14 cellular contexts compared by ENCODE assay signal in the genomic region with DNA sequence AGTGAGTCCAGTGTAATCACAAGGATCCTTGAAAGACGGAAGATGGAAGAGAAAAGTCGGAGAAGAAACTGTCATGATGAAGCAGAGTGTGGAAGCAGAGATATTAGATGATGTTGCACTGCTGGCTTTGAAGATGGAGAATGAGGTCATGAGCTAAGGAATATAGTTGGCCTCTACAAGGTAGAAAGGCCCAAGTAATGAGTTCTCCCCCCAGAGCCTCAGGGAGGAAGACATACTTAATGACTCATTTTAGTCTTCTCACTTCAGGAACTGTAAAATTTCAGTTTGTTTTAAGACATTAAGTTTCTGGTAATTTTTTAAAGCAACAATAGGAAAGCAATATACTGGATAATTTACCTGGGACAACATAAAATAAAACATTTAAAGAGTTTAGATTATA.
DNase-seq lines count a peak whose midpoint lies in the region; ATAC-seq and TF ChIP-seq lines count a peak whose summit lies in the region.
"Had no signal": no experiment of that assay in that cellular context is flagged by ENCODE, and none has a peak within 500 bp of the region (broad histone marks: within the 10 kb centered on the region; RNA-seq: fewer than 3 reads in every experiment).

No MANE protein-coding gene starts in this region.

- peak; percentile 2 for DNase-seq in A673 (ENCODE audit: low spot score)
- peak; percentile 47 for DNase-seq in HT1080 (ENCODE audit: low read depth)
- DNase-seq in RPMI7951 (ENCODE audit: low read depth) = peak; percentile 1
- DNase-seq in islet precursor cell = peak; percentile 63
- no peak for DNase-seq in Ammon's horn (ENCODE audit: low spot score)
- DNase-seq in body of pancreas = no peak
- no peak for DNase-seq in activated CD4-positive, CD25-positive, alpha-beta regulatory T cell (lab: John Stamatoyannopoulos, UW)
- DNase-seq: 8988T, C1 segment of cervical spinal cord, HCEC 1CT, NCI-H187, NCI-H446 had no signal

- TF ChIP-seq CTCF in A673 (conservative IDR thresholded peaks at IDR 0.05; ENCODE audit: low read depth, low read length) (no peak), body of pancreas (IDR thresholded peaks at IDR 0.05) (no peak)

- ATAC-seq in body of pancreas (no peak), HG03095 (IDR thresholded peaks at IDR 0.05; ENCODE audit: unreplicated experiment) (no peak)

- H3K4me3 ChIP-seq in A673 (ENCODE audit: low read depth, low read length, poor library complexity, severe bottlenecking) (no peak overlapping the region), body of pancreas (no peak overlapping the region)
- H3K4me3 ChIP-seq: GM23248 had no signal

- H3K9me3 ChIP-seq in A673 (ENCODE audit: low read depth, low read length, poor library complexity, severe bottlenecking) (no peaks in the 10 kb centered on the region), body of pancreas (no peaks in the 10 kb centered on the region)

- no peaks in the 10 kb centered on the region for H3K27me3 ChIP-seq in A673 (replicated peaks; ENCODE audit: insufficient read depth, low read depth, low read length, poor library complexity)
- H3K27me3 ChIP-seq in body of pancreas = no peaks in the 10 kb centered on the region

- H3K4me1 ChIP-seq in A673 (ENCODE audit: insufficient read depth, low read length, poor library complexity, severe bottlenecking) (no peaks in the 10 kb centered on the region), body of pancreas (no peaks in the 10 kb centered on the region)

- 85 to 90% methylated on average over 2 of the region's 2 CpGs for WGBS in body of pancreas, 2 donors

- H3K27ac ChIP-seq in A673 (ENCODE audit: low read depth, low read length, poor library complexity, severe bottlenecking) (no peak overlapping the region), body of pancreas (no peak overlapping the region)
- H3K27ac ChIP-seq: GM23248 had no signal

- intact Hi-C loops in A673 (cut with micrococcal nuclease; ENCODE audit: unreplicated experiment) (no loop called here), body of pancreas (cut with DNase I) (no loop called here)

- POLR2A ChIA-PET in A673 (lab: Charles Lee; ENCODE audit: low non-redundant PET) = no interaction called here

- TF ChIP-seq POLR2A in body of pancreas (IDR thresholded peaks at IDR 0.05) = no peak

- no TSS peak for BruUV-seq in A673 (replicated peaks; lab: Mats Ljungman, UMichigan)

- H3K36me3 ChIP-seq in A673 (ENCODE audit: insufficient read depth, low read length, poor library complexity, severe bottlenecking) (no peaks in the 10 kb centered on the region), body of pancreas (replicated peaks in 1 of 2; ENCODE audit: insufficient read depth in 1 of 2, low read depth in 2 of 2) (no peaks in the 10 kb centered on the region)

- CTCF ChIA-PET in A673 (lab: Charles Lee) = no interaction called here

Comparison
In these comparisons a context has a peak if more than half of its experiments do, and no peak if none do; other contexts are left out.
1. DNase-seq: peak in A673 (single experiment), HT1080 (single experiment), RPMI7951 (single experiment) and islet precursor cell (single experiment); none in Ammon's horn (single experiment), body of pancreas (0 of 4) and activated CD4-positive, CD25-positive, alpha-beta regulatory T cell (0 of 4).